ENCODE assay signal across 10 cellular contexts in genomic region chr15:51752918-51753317, GRCh38. TPM values are rescaled to one million over a fixed set of nuclear protein-coding genes. Genes with fewer than 3 reads are reported as not detected.
DNase-seq lines count a peak whose midpoint lies in the region; ATAC-seq and TF ChIP-seq lines count a peak whose summit lies in the region.
"Had no signal": no experiment of that assay in that cellular context is flagged by ENCODE, and none has a peak within 500 bp of the region (broad histone marks: within the 10 kb centered on the region; RNA-seq: fewer than 3 reads in every experiment).

No MANE protein-coding gene starts in this region.

- CTCF ChIA-PET in activated CD8-positive, alpha-beta memory T cell treated with anti-CD3 and anti-CD28 coated beads, Interleukin-2, amount 10 ng/mL, durations not matched to agents 7 days and 5 days (lab: Charles Lee): interaction anchor here (1.7 to 6.5 kb wide), 2 partner anchors 21 to 23 kb away, joined by 4 to 29 read pairs; no protein-coding TSS in a partner anchor
- CTCF ChIA-PET in Calu3 (lab: Charles Lee): no interaction called here

- peaks cover 3% of the 10 kb centered on the region for H3K9me3 Mint-ChIP-seq in activated CD8-positive, alpha-beta memory T cell treated with anti-CD3 and anti-CD28 coated beads, Interleukin-2, amount 10 ng/mL, durations not matched to agents 7 days and 5 days (ENCODE audit: low read depth)
- H3K9me3 Mint-ChIP-seq in endothelial cell (ENCODE audit: unreplicated experiment): no peaks in the 10 kb centered on the region
- no peaks in the 10 kb centered on the region for H3K9me3 Mint-ChIP-seq in stimulated activated memory B cell treated with anti-CD40 and anti-IgM and Interleukin-4, amounts not matched to agents 10 μg/mL and 1 μg/mL and 100 μg/mL, for 72 hours
- H3K9me3 Mint-ChIP-seq in Calu3 (ENCODE audit: low read depth, unreplicated experiment): no peaks in the 10 kb centered on the region

- peaks cover 36% of the 10 kb centered on the region for H3K4me1 Mint-ChIP-seq in activated CD8-positive, alpha-beta memory T cell treated with anti-CD3 and anti-CD28 coated beads, Interleukin-2, amount 10 ng/mL, durations not matched to agents 7 days and 5 days
- H3K4me1 Mint-ChIP-seq in endothelial cell (ENCODE audit: unreplicated experiment): peaks cover 64% of the 10 kb centered on the region
- H3K4me1 Mint-ChIP-seq in stimulated activated memory B cell treated with anti-CD40 and anti-IgM and Interleukin-4, amounts not matched to agents 10 μg/mL and 1 μg/mL and 100 μg/mL, for 72 hours: peaks cover 58% of the 10 kb centered on the region
- peaks cover 8% of the 10 kb centered on the region for H3K4me1 Mint-ChIP-seq in Calu3 (ENCODE audit: low read depth, unreplicated experiment)

- peaks cover 30% of the 10 kb centered on the region for H3K27me3 Mint-ChIP-seq in activated CD8-positive, alpha-beta memory T cell treated with anti-CD3 and anti-CD28 coated beads, Interleukin-2, amount 10 ng/mL, durations not matched to agents 7 days and 5 days
- H3K27me3 Mint-ChIP-seq in endothelial cell (ENCODE audit: unreplicated experiment) (peaks cover 11% of the 10 kb centered on the region), Calu3 (ENCODE audit: unreplicated experiment) (peaks cover 87% of the 10 kb centered on the region)
- H3K27me3 Mint-ChIP-seq in stimulated activated memory B cell treated with anti-CD40 and anti-IgM and Interleukin-4, amounts not matched to agents 10 μg/mL and 1 μg/mL and 100 μg/mL, for 72 hours: no peaks in the 10 kb centered on the region

- no peak for ATAC-seq in activated CD8-positive, alpha-beta memory T cell treated with anti-CD3 and anti-CD28 coated beads, Interleukin-2, amount 10 ng/mL, durations not matched to agents 7 days and 5 days
- no peak for ATAC-seq in stimulated activated memory B cell treated with anti-CD40 and anti-IgM and Interleukin-4, amounts not matched to agents 10 μg/mL and 1 μg/mL and 100 μg/mL, for 72 hours
- ATAC-seq in GM21390 (IDR thresholded peaks at IDR 0.05; ENCODE audit: unreplicated experiment): no peak
- ATAC-seq in GM19455 (IDR thresholded peaks at IDR 0.05; ENCODE audit: unreplicated experiment): no peak
- ATAC-seq: mucosa of descending colon had no signal

- peaks cover 12% of the 10 kb centered on the region for H3K36me3 Mint-ChIP-seq in activated CD8-positive, alpha-beta memory T cell treated with anti-CD3 and anti-CD28 coated beads, Interleukin-2, amount 10 ng/mL, durations not matched to agents 7 days and 5 days
- H3K36me3 Mint-ChIP-seq in endothelial cell (ENCODE audit: low read depth, unreplicated experiment) (peaks cover 7% of the 10 kb centered on the region), Calu3 (ENCODE audit: insufficient read depth, unreplicated experiment) (no peaks in the 10 kb centered on the region)
- peaks cover 8% of the 10 kb centered on the region for H3K36me3 Mint-ChIP-seq in stimulated activated memory B cell treated with anti-CD40 and anti-IgM and Interleukin-4, amounts not matched to agents 10 μg/mL and 1 μg/mL and 100 μg/mL, for 72 hours

- intact Hi-C loops in Calu3 (cut with micrococcal nuclease; ENCODE audit: unreplicated experiment): no loop called here

- BruUV-seq in Calu3 (replicated peaks; lab: Mats Ljungman, UMichigan): no TSS peak

- no peak for TF ChIP-seq CTCF in endothelial cell (IDR thresholded peaks at IDR 0.05; ENCODE audit: unreplicated experiment)
- TF ChIP-seq CTCF in Calu3 (IDR thresholded peaks at IDR 0.05; ENCODE audit: unreplicated experiment): no peak

- peak overlapping the region; percentile 49 for H3K4me3 Mint-ChIP-seq in activated CD8-positive, alpha-beta memory T cell treated with anti-CD3 and anti-CD28 coated beads, Interleukin-2, amount 10 ng/mL, durations not matched to agents 7 days and 5 days
- peak overlapping the region; percentile 95 for H3K4me3 Mint-ChIP-seq in endothelial cell (ENCODE audit: unreplicated experiment)
- H3K4me3 Mint-ChIP-seq in stimulated activated memory B cell treated with anti-CD40 and anti-IgM and Interleukin-4, amounts not matched to agents 10 μg/mL and 1 μg/mL and 100 μg/mL, for 72 hours: peak overlapping the region; percentile 40
- no peak overlapping the region for H3K4me3 Mint-ChIP-seq in Calu3 (ENCODE audit: low read depth, unreplicated experiment)

- DNase-seq in activated CD8-positive, alpha-beta memory T cell treated with anti-CD3 and anti-CD28 coated beads, Interleukin-2, amount 10 ng/mL, durations not matched to agents 7 days and 5 days: no peak
- no peak for DNase-seq in activated CD8-positive, alpha-beta memory T cell treated with anti-CD3 and anti-CD28 coated beads, Interleukin-2, amount 50 U/mL, for 48 hours
- peak; percentile 78 for DNase-seq in SKM-1 treated with dmso at 0.1 percent for 144 hours (lab: John Stamatoyannopoulos, UW; ENCODE audit: unreplicated experiment)
- no peak for DNase-seq in endothelial cell (ENCODE audit: low spot score)
- no peak for DNase-seq in Calu3
- DNase-seq: effector memory CD4-positive, alpha-beta T cell; mucosa of descending colon had no signal

- H3K27ac Mint-ChIP-seq in activated CD8-positive, alpha-beta memory T cell treated with anti-CD3 and anti-CD28 coated beads, Interleukin-2, amount 10 ng/mL, durations not matched to agents 7 days and 5 days: no peak overlapping the region
- H3K27ac Mint-ChIP-seq in endothelial cell (ENCODE audit: unreplicated experiment) (no peak overlapping the region), Calu3 (ENCODE audit: unreplicated experiment) (no peak overlapping the region)
- peak overlapping the region; percentile 60 for H3K27ac Mint-ChIP-seq in stimulated activated memory B cell treated with anti-CD40 and anti-IgM and Interleukin-4, amounts not matched to agents 10 μg/mL and 1 μg/mL and 100 μg/mL, for 72 hours

RNA-seq across cellular contexts. Expression of gene TMOD2, which starts 1.5 kb away (rescaled TPM):
- total RNA-seq in activated CD8-positive, alpha-beta memory T cell treated with anti-CD3 and anti-CD28 coated beads, Interleukin-2, amount 10 ng/mL, durations not matched to agents 7 days and 5 days: 10 to 100 TPM in 1 of 2 experiments, 1 to 10 TPM in 1; 6.9 to 12.7 TPM
- total RNA-seq in endothelial cell (ENCODE audit: unreplicated experiment) (118 TPM), Calu3 (2022) (0.64 and 1.0 TPM in 2 replicates)

RNA-seq across cellular contexts. Expression of gene LYSMD2, which starts 15.5 kb away (rescaled TPM):
- 10 to 100 TPM; 16.0 to 21.7 TPM for total RNA-seq in activated CD8-positive, alpha-beta memory T cell treated with anti-CD3 and anti-CD28 coated beads, Interleukin-2, amount 10 ng/mL, durations not matched to agents 7 days and 5 days
- total RNA-seq in endothelial cell (ENCODE audit: unreplicated experiment): 14.5 TPM
- total RNA-seq in Calu3 (2022): 14.3 TPM in 2 replicates
